ENCODE assay signal across 25 cellular contexts in genomic region chr10:56586391-56586790, GRCh38.
DNase-seq lines count a peak whose midpoint lies in the region; ATAC-seq and TF ChIP-seq lines count a peak whose summit lies in the region.
"Had no signal": no experiment of that assay in that cellular context is flagged by ENCODE, and none has a peak within 500 bp of the region (broad histone marks: within the 10 kb centered on the region; RNA-seq: fewer than 3 reads in every experiment).

No MANE protein-coding gene starts in this region.

- no peaks in the 10 kb centered on the region for H3K27me3 ChIP-seq in H9 (ENCODE audit: insufficient read depth, low read length)
- H3K27me3 ChIP-seq: ascending aorta had no signal

- no CpG with 5 or more reads among the region's 11 CpGs for WGBS in H9 (ENCODE audit: extremely low coverage, insufficient read length, low lambda C conversion rate)

- DNase-seq in H9 (peak; percentile 41), NCI-H345 (lab: John Stamatoyannopoulos, UW) (peak; percentile 8), ecto neural progenitor cell (ENCODE audit: low spot score) (peak; percentile 53), mesothelial cell of epicardium (ENCODE audit: low spot score in 2 of 2, unreplicated experiment in 2 of 2) (no peak), NCI-H1048 (lab: John Stamatoyannopoulos, UW) (no peak), foreskin melanocyte (no peak)
- no peak for DNase-seq in stimulated activated naive CD8-positive, alpha-beta T cell treated with anti-CD3 and anti-CD28 coated beads, Interleukin-15, Interleukin-2, amounts not matched to agents 100 U/mL and 50 U/mL, for 24 hours
- DNase-seq: activated CD4-positive, alpha-beta T cell treated with anti-CD3 and anti-CD28 coated beads, Interleukin-2, amount 50 U/mL, for 48 hours; activated T-cell treated with anti-CD3 and anti-CD28 coated beads, Interleukin-2, amount 50 U/mL, for 1 hour; CD4-positive, alpha-beta memory T cell; DMS79; foreskin fibroblast; HCEC 1CT; left colon; MV-4-11; NCI-H2081 treated with DMSO at 0.1 percent for 48 hours; NCI-H748 treated with DMSO at 0.1 percent for 48 hours; OCI-M1; SIG-M5 had no signal

- H3K9me3 Mint-ChIP-seq in H9 (peaks cover 3 to 7% of the 10 kb centered on the region in 2 experiments; a peak in 3 of 5 replicates), mesothelial cell of epicardium (peaks cover 5% of the 10 kb centered on the region)
- H3K9me3 Mint-ChIP-seq: activated naive CD4-positive, alpha-beta T cell treated with anti-CD3 and anti-CD28 coated beads, Interleukin-2, amount 50 U/mL, for 24 hours; dendritic cell treated with granulocyte-macrophage colony-stimulating factor and Interleukin-4, amounts not matched to agents 40 ng/mL and 50 ng/mL, for 4 days had no signal

- H4K5ac ChIP-seq in H9 (ENCODE audit: insufficient read length, low read depth, low read length), result no peak overlapping the region

- H3K9me3 ChIP-seq in H9 (ENCODE audit: control insufficient read depth, low read depth, low read length), result no peaks in the 10 kb centered on the region
- H3K9me3 ChIP-seq: ascending aorta had no signal

- H3K23ac ChIP-seq in H9 (ENCODE audit: insufficient read length, low read depth, low read length), result no peak overlapping the region

- no peak for ATAC-seq in stimulated activated naive CD8-positive, alpha-beta T cell treated with anti-CD3 and anti-CD28 coated beads, Interleukin-15, Interleukin-2, amounts not matched to agents 100 U/mL and 50 U/mL, for 24 hours
- ATAC-seq in HG03045 (IDR thresholded peaks at IDR 0.05; ENCODE audit: unreplicated experiment), result no peak
- ATAC-seq: left colon had no signal

- no peak overlapping the region for H2BK15ac ChIP-seq in H9 (ENCODE audit: low read depth, low read length)

- no peak overlapping the region for H2BK20ac ChIP-seq in H9 (ENCODE audit: low read depth, low read length, poor library complexity, severe bottlenecking)

- no peak overlapping the region for H2AFZ ChIP-seq in H9 (ENCODE audit: low read length)

- TF ChIP-seq CTCF in H9 (conservative IDR thresholded peaks at IDR 0.05) (0 out of 3 replicates have a peak, but pooled peaks have one; percentile 16), mesothelial cell of epicardium (IDR thresholded peaks at IDR 0.05; ENCODE audit: unreplicated experiment) (no peak)

- H3K14ac ChIP-seq in H9 (ENCODE audit: insufficient read depth, low read length), result no peak overlapping the region

- H4K91ac ChIP-seq in H9 (ENCODE audit: insufficient read length, low read depth, low read length), result no peak overlapping the region

- H3K27ac Mint-ChIP-seq in H9 (peak overlapping the region; percentile 61 to 85 (median 84); a peak in 4 of 7 replicates), mesothelial cell of epicardium (no peak overlapping the region)
- H3K27ac Mint-ChIP-seq: activated naive CD4-positive, alpha-beta T cell treated with anti-CD3 and anti-CD28 coated beads, Interleukin-2, amount 50 U/mL, for 24 hours; CD4-positive, alpha-beta memory T cell; dendritic cell treated with granulocyte-macrophage colony-stimulating factor and Interleukin-4, amounts not matched to agents 40 ng/mL and 50 ng/mL, for 4 days had no signal

- no peak overlapping the region for H3K18ac ChIP-seq in H9 (ENCODE audit: insufficient read length, low read depth, low read length)

- H3K36me3 Mint-ChIP-seq in H9 (ENCODE audit: insufficient read depth in 1 of 3, low read depth in 3 of 3) (peaks cover 0 to 5% (median 2%) of the 10 kb centered on the region in 3 experiments; a peak in 2 of 7 replicates), mesothelial cell of epicardium (no peaks in the 10 kb centered on the region)
- H3K36me3 Mint-ChIP-seq: activated naive CD4-positive, alpha-beta T cell treated with anti-CD3 and anti-CD28 coated beads, Interleukin-2, amount 50 U/mL, for 24 hours; CD4-positive, alpha-beta memory T cell had no signal

- H3T11ph ChIP-seq in H9 (ENCODE audit: low read length), result no peak overlapping the region

- H3K4ac ChIP-seq in H9 (ENCODE audit: low read depth, low read length), result no peak overlapping the region

- H3K4me3 Mint-ChIP-seq in H9 (no peak overlapping the region), mesothelial cell of epicardium (peak overlapping the region; percentile 18)
- H3K4me3 Mint-ChIP-seq: activated naive CD4-positive, alpha-beta T cell treated with anti-CD3 and anti-CD28 coated beads, Interleukin-2, amount 50 U/mL, for 24 hours; CD4-positive, alpha-beta memory T cell; dendritic cell treated with granulocyte-macrophage colony-stimulating factor and Interleukin-4, amounts not matched to agents 40 ng/mL and 50 ng/mL, for 4 days had no signal

- H4K20me1 ChIP-seq in H9 (ENCODE audit: control insufficient read depth, insufficient read depth, insufficient read length), result no peaks in the 10 kb centered on the region

- H3K27me3 Mint-ChIP-seq in H9 (ENCODE audit: low read depth), result no peaks in the 10 kb centered on the region; the same call in 1 of the 2 replicates
- H3K27me3 Mint-ChIP-seq in mesothelial cell of epicardium (ENCODE audit: low read depth), result no peaks in the 10 kb centered on the region
- H3K27me3 Mint-ChIP-seq: activated naive CD4-positive, alpha-beta T cell treated with anti-CD3 and anti-CD28 coated beads, Interleukin-2, amount 50 U/mL, for 24 hours; CD4-positive, alpha-beta memory T cell; dendritic cell treated with granulocyte-macrophage colony-stimulating factor and Interleukin-4, amounts not matched to agents 40 ng/mL and 50 ng/mL, for 4 days had no signal

- no peaks in the 10 kb centered on the region for H3K79me1 ChIP-seq in H9 (ENCODE audit: insufficient read depth, low read depth, low read length, poor library complexity, severe bottlenecking)

- H3K9ac ChIP-seq in H9 (ENCODE audit: extremely low read depth, insufficient read length, low read length), result no peak overlapping the region

- H3K4me1 ChIP-seq in H9 (ENCODE audit: insufficient read depth, low read length), result 0 out of 2 replicates have a peak, but pooled peaks cover 3% of the 10 kb centered on the region
- H3K4me1 ChIP-seq: ascending aorta had no signal

- no peak overlapping the region for H2AK5ac ChIP-seq in H9 (ENCODE audit: insufficient read length, low read length)

- H2BK120ac ChIP-seq in H9 (ENCODE audit: low read depth, low read length, poor library complexity, severe bottlenecking), result no peak overlapping the region

- H3K4me2 ChIP-seq in H9 (ENCODE audit: insufficient read depth, insufficient read length, low read length), result peak overlapping the region; percentile 9

- H2BK5ac ChIP-seq in H9 (ENCODE audit: insufficient read length, low read length), result no peak overlapping the region

- H3K79me2 ChIP-seq in H9 (ENCODE audit: insufficient read depth, low read length), result no peaks in the 10 kb centered on the region

- H3K27ac ChIP-seq in H9 (ENCODE audit: insufficient read length, low read depth, low read length), result no peak overlapping the region
- H3K27ac ChIP-seq: ascending aorta, epithelial cell of prostate, HL-60 had no signal

- H3K56ac ChIP-seq in H9 (ENCODE audit: insufficient read length, low read depth, low read length), result no peak overlapping the region

- no peaks in the 10 kb centered on the region for H3K23me2 ChIP-seq in H9 (ENCODE audit: insufficient read length, low read depth, low read length, poor library complexity, severe bottlenecking)

- H3K4me1 Mint-ChIP-seq in H9 (peaks cover 11 to 15% of the 10 kb centered on the region in 2 experiments), mesothelial cell of epicardium (peaks cover 5% of the 10 kb centered on the region)
- H3K4me1 Mint-ChIP-seq: activated naive CD4-positive, alpha-beta T cell treated with anti-CD3 and anti-CD28 coated beads, Interleukin-2, amount 50 U/mL, for 24 hours; CD4-positive, alpha-beta memory T cell had no signal

- no peak overlapping the region for H2BK12ac ChIP-seq in H9 (ENCODE audit: insufficient read length, low read depth, low read length)

- no peak overlapping the region for H4K8ac ChIP-seq in H9 (replicated peaks; ENCODE audit: insufficient read length, low read depth, low read length)

Comparison
In these comparisons a context has a peak if more than half of its experiments do, and no peak if none do; other contexts are left out.
1. DNase-seq: peak in H9 (single experiment), NCI-H345 (single experiment) and ecto neural progenitor cell (single experiment); none in mesothelial cell of epicardium (0 of 2), stimulated activated naive CD8-positive, alpha-beta T cell treated with anti-CD3 and anti-CD28 coated beads, Interleukin-15, Interleukin-2, amounts not matched to agents 100 U/mL and 50 U/mL, for 24 hours (single experiment), NCI-H1048 (single experiment) and foreskin melanocyte (single experiment).